Comparison of ENCODE assay signal across 23 cellular contexts in genomic region chr6:208973-209372, GRCh38.
DNase-seq lines count a peak whose midpoint lies in the region; ATAC-seq and TF ChIP-seq lines count a peak whose summit lies in the region.
"Had no signal": no experiment of that assay in that cellular context is flagged by ENCODE, and none has a peak within 500 bp of the region (broad histone marks: within the 10 kb centered on the region; RNA-seq: fewer than 3 reads in every experiment).

No MANE protein-coding gene starts in this region.

- DNase-seq in stimulated activated naive CD8-positive, alpha-beta T cell treated with anti-CD3 and anti-CD28 coated beads, Interleukin-15, Interleukin-2, amounts not matched to agents 100 U/mL and 50 U/mL, for 24 hours = no peak
- DNase-seq in stimulated activated naive CD8-positive, alpha-beta T cell treated with anti-CD3 and anti-CD28 coated beads, Interleukin-15, amount 100 ng/mL, for 72 hours = no peak
- no peak for DNase-seq in stimulated activated CD4-positive, alpha-beta T cell treated with anti-CD3 and anti-CD28 coated beads, Interleukin-2, amount 100 ng/mL, for 24 hours
- DNase-seq in neural progenitor cell (ENCODE audit: low spot score) = no peak
- DNase-seq: activated CD4-positive, CD25-positive, alpha-beta regulatory T cell; COR-L47; DMS79; head of caudate nucleus; kidney glomerular epithelial cell; NCI-H1417; NCI-H2081; NCI-H345; NCI-H774; sigmoid colon; stimulated activated CD4-positive, alpha-beta T cell treated with anti-CD3 and anti-CD28 coated beads, Interleukin-15, amount 100 ng/mL, for 24 hours; substantia nigra; upper lobe of right lung had no signal

- H3K36me3 ChIP-seq in neural progenitor cell = no peaks in the 10 kb centered on the region
- H3K36me3 ChIP-seq: sigmoid colon, upper lobe of right lung had no signal

- H3K9ac ChIP-seq in neural progenitor cell = no peak overlapping the region

- no peaks in the 10 kb centered on the region for H3K36me3 Mint-ChIP-seq in stimulated activated naive CD8-positive, alpha-beta T cell treated with anti-CD3 and anti-CD28 coated beads, Interleukin-15, Interleukin-2, amounts not matched to agents 100 ng/mL and 50 ng/mL, for 24 hours (ENCODE audit: low read depth)
- H3K36me3 Mint-ChIP-seq in IgD-negative memory B cell (no peaks in the 10 kb centered on the region), neural progenitor cell (no peaks in the 10 kb centered on the region)
- H3K36me3 Mint-ChIP-seq in activated T-helper 17 cell treated with anti-CD3 and anti-CD28 coated beads, Interleukin-2, amount 50 U/mL, for 72 hours (ENCODE audit: low read depth) = no peaks in the 10 kb centered on the region

- no peak overlapping the region for H3K27ac Mint-ChIP-seq in stimulated activated naive CD8-positive, alpha-beta T cell treated with anti-CD3 and anti-CD28 coated beads, Interleukin-15, Interleukin-2, amounts not matched to agents 100 ng/mL and 50 ng/mL, for 24 hours
- H3K27ac Mint-ChIP-seq in IgD-negative memory B cell = peak overlapping the region in 2 of 3 donors; percentile 4 to 9
- peak overlapping the region; percentile 89 for H3K27ac Mint-ChIP-seq in activated T-helper 17 cell treated with anti-CD3 and anti-CD28 coated beads, Interleukin-2, amount 50 U/mL, for 72 hours
- no peak overlapping the region for H3K27ac Mint-ChIP-seq in stimulated activated naive CD8-positive, alpha-beta T cell treated with anti-CD3 and anti-CD28 coated beads, Interleukin-15, amount 100 ng/mL, for 72 hours
- H3K27ac Mint-ChIP-seq in neural progenitor cell = no peak overlapping the region
- H3K27ac Mint-ChIP-seq: progenitor cell of endocrine pancreas had no signal

- H3K9me3 Mint-ChIP-seq in stimulated activated naive CD8-positive, alpha-beta T cell treated with anti-CD3 and anti-CD28 coated beads, Interleukin-15, Interleukin-2, amounts not matched to agents 100 ng/mL and 50 ng/mL, for 24 hours = peaks cover 6% of the 10 kb centered on the region
- H3K9me3 Mint-ChIP-seq in IgD-negative memory B cell (no peaks in the 10 kb centered on the region), neural progenitor cell (peaks cover 2% of the 10 kb centered on the region)
- no peaks in the 10 kb centered on the region for H3K9me3 Mint-ChIP-seq in activated T-helper 17 cell treated with anti-CD3 and anti-CD28 coated beads, Interleukin-2, amount 50 U/mL, for 72 hours
- H3K9me3 Mint-ChIP-seq in stimulated activated naive CD8-positive, alpha-beta T cell treated with anti-CD3 and anti-CD28 coated beads, Interleukin-15, amount 100 ng/mL, for 72 hours = peaks cover 7 to 10% of the 10 kb centered on the region in 2 donors

- H3K9me3 ChIP-seq in neural progenitor cell (ENCODE audit: low read depth) = no peaks in the 10 kb centered on the region
- H3K9me3 ChIP-seq: sigmoid colon, upper lobe of right lung had no signal

- H3K4me2 ChIP-seq in neural progenitor cell = no peak overlapping the region

- no peaks in the 10 kb centered on the region for H3K79me2 ChIP-seq in neural progenitor cell (ENCODE audit: low read depth)

- H3F3A ChIP-seq in neural progenitor cell (ENCODE audit: low read depth) = no peaks in the 10 kb centered on the region

- H3K4me3 ChIP-seq in neural progenitor cell = no peak overlapping the region
- H3K4me3 ChIP-seq: lung, sigmoid colon had no signal

- no peaks in the 10 kb centered on the region for H3K27me3 ChIP-seq in neural progenitor cell

- H3K4me1 ChIP-seq in neural progenitor cell = peaks cover 10% of the 10 kb centered on the region
- H3K4me1 ChIP-seq: sigmoid colon, upper lobe of right lung had no signal

- H2AFZ ChIP-seq in neural progenitor cell (replicated peaks) = no peak overlapping the region

- H4K20me1 ChIP-seq in neural progenitor cell (ENCODE audit: low read depth) = no peaks in the 10 kb centered on the region

- no peak overlapping the region for H3K27ac ChIP-seq in neural progenitor cell
- H3K27ac ChIP-seq: sigmoid colon, upper lobe of right lung had no signal

- H3K27me3 Mint-ChIP-seq in stimulated activated naive CD8-positive, alpha-beta T cell treated with anti-CD3 and anti-CD28 coated beads, Interleukin-15, Interleukin-2, amounts not matched to agents 100 ng/mL and 50 ng/mL, for 24 hours = peaks cover 17% of the 10 kb centered on the region
- H3K27me3 Mint-ChIP-seq in IgD-negative memory B cell = peaks cover 10% of the 10 kb centered on the region
- peaks cover 19% of the 10 kb centered on the region for H3K27me3 Mint-ChIP-seq in activated T-helper 17 cell treated with anti-CD3 and anti-CD28 coated beads, Interleukin-2, amount 50 U/mL, for 72 hours
- H3K27me3 Mint-ChIP-seq in stimulated activated naive CD8-positive, alpha-beta T cell treated with anti-CD3 and anti-CD28 coated beads, Interleukin-15, amount 100 ng/mL, for 72 hours = peaks cover 32% of the 10 kb centered on the region
- H3K27me3 Mint-ChIP-seq in neural progenitor cell (ENCODE audit: insufficient read depth, low read depth) = peaks cover 5% of the 10 kb centered on the region

- TF ChIP-seq CTCF in neural progenitor cell (IDR thresholded peaks at IDR 0.05) = no peak

- H3K4me1 Mint-ChIP-seq in stimulated activated naive CD8-positive, alpha-beta T cell treated with anti-CD3 and anti-CD28 coated beads, Interleukin-15, Interleukin-2, amounts not matched to agents 100 ng/mL and 50 ng/mL, for 24 hours (ENCODE audit: low read depth) = peaks cover 25% of the 10 kb centered on the region
- H3K4me1 Mint-ChIP-seq in IgD-negative memory B cell (peaks cover 10 to 20% (median 20%) of the 10 kb centered on the region in 3 donors), neural progenitor cell (peaks cover 16% of the 10 kb centered on the region)
- peaks cover 31% of the 10 kb centered on the region for H3K4me1 Mint-ChIP-seq in activated T-helper 17 cell treated with anti-CD3 and anti-CD28 coated beads, Interleukin-2, amount 50 U/mL, for 72 hours
- peaks cover 38% of the 10 kb centered on the region for H3K4me1 Mint-ChIP-seq in stimulated activated naive CD8-positive, alpha-beta T cell treated with anti-CD3 and anti-CD28 coated beads, Interleukin-15, amount 100 ng/mL, for 72 hours

- no peak for ATAC-seq in stimulated activated naive CD8-positive, alpha-beta T cell treated with anti-CD3 and anti-CD28 coated beads, Interleukin-15, Interleukin-2, amounts not matched to agents 100 U/mL and 50 U/mL, for 24 hours
- ATAC-seq in activated T-helper 17 cell treated with anti-CD3 and anti-CD28 coated beads, Interleukin-2, amount 50 U/mL, for 72 hours (replicated peaks) = peak; percentile 3
- no peak for ATAC-seq in stimulated activated naive CD8-positive, alpha-beta T cell treated with anti-CD3 and anti-CD28 coated beads, Interleukin-15, amount 100 ng/mL, for 72 hours
- no peak for ATAC-seq in GM21825 (IDR thresholded peaks at IDR 0.05; ENCODE audit: unreplicated experiment)

- H3K4me3 Mint-ChIP-seq in stimulated activated naive CD8-positive, alpha-beta T cell treated with anti-CD3 and anti-CD28 coated beads, Interleukin-15, Interleukin-2, amounts not matched to agents 100 ng/mL and 50 ng/mL, for 24 hours = peak overlapping the region; percentile 51
- H3K4me3 Mint-ChIP-seq in IgD-negative memory B cell (peak overlapping the region; percentile 75 to 95 (median 91)), neural progenitor cell (no peak overlapping the region)
- H3K4me3 Mint-ChIP-seq in activated T-helper 17 cell treated with anti-CD3 and anti-CD28 coated beads, Interleukin-2, amount 50 U/mL, for 72 hours = peak overlapping the region; percentile 85
- peak overlapping the region; percentile 33 to 57 for H3K4me3 Mint-ChIP-seq in stimulated activated naive CD8-positive, alpha-beta T cell treated with anti-CD3 and anti-CD28 coated beads, Interleukin-15, amount 100 ng/mL, for 72 hours

Comparison
In these comparisons a context has a peak if more than half of its experiments do, and no peak if none do; other contexts are left out.
1. H3K27ac Mint-ChIP-seq: peak in IgD-negative memory B cell (2 of 3) and activated T-helper 17 cell treated with anti-CD3 and anti-CD28 coated beads, Interleukin-2, amount 50 U/mL, for 72 hours (single experiment); none in stimulated activated naive CD8-positive, alpha-beta T cell treated with anti-CD3 and anti-CD28 coated beads, Interleukin-15, Interleukin-2, amounts not matched to agents 100 ng/mL and 50 ng/mL, for 24 hours (single experiment), stimulated activated naive CD8-positive, alpha-beta T cell treated with anti-CD3 and anti-CD28 coated beads, Interleukin-15, amount 100 ng/mL, for 72 hours (0 of 2) and neural progenitor cell (single experiment).